13 cellular contexts compared by ENCODE assay signal in genomic region chr14:75825147-75825592, GRCh38.
DNase-seq lines count a peak whose midpoint lies in the region; ATAC-seq and TF ChIP-seq lines count a peak whose summit lies in the region.
"Had no signal": no experiment of that assay in that cellular context is flagged by ENCODE, and none has a peak within 500 bp of the region (broad histone marks: within the 10 kb centered on the region; RNA-seq: fewer than 3 reads in every experiment).

No MANE protein-coding gene starts in this region.

- H3K27me3 ChIP-seq in ascending aorta (no peaks in the 10 kb centered on the region), right atrium auricular region (no peaks in the 10 kb centered on the region), endodermal cell (ENCODE audit: control insufficient read depth, insufficient read depth, low read length, poor library complexity, severe bottlenecking) (no peaks in the 10 kb centered on the region)

- H3K4me3 ChIP-seq in ascending aorta (peak overlapping the region in 1 of 2 donors; percentile 28), right atrium auricular region (no peak overlapping the region), endodermal cell (ENCODE audit: low read length) (no peak overlapping the region)

- H3K27ac ChIP-seq in ascending aorta: peak overlapping the region; percentile 79 to 87
- peak overlapping the region; percentile 72 to 82 for H3K27ac ChIP-seq in right atrium auricular region
- no peak overlapping the region for H3K27ac ChIP-seq in endodermal cell (ENCODE audit: low read depth, low read length)

- no peaks in the 10 kb centered on the region for H3K9me3 ChIP-seq in ascending aorta
- no peaks in the 10 kb centered on the region for H3K9me3 ChIP-seq in right atrium auricular region
- H3K9me3 ChIP-seq in endodermal cell (ENCODE audit: control insufficient read depth, low read length): no peaks in the 10 kb centered on the region

- WGBS in endodermal cell (ENCODE audit: insufficient coverage in 1 of 2, insufficient read length in 1 of 2), 2 experiments: 78 to 92% methylated on average over 2 of the region's 3 CpGs

- H3K4me1 ChIP-seq in ascending aorta: peaks cover 8 to 33% of the 10 kb centered on the region in 2 donors
- peaks cover 0 to 21% of the 10 kb centered on the region in 2 donors for H3K4me1 ChIP-seq in right atrium auricular region
- no peaks in the 10 kb centered on the region for H3K4me1 ChIP-seq in endodermal cell (ENCODE audit: control insufficient read depth, insufficient read depth, low read length)

- H3K36me3 ChIP-seq in ascending aorta (peaks cover under 1 to 3% of the 10 kb centered on the region in 2 donors), right atrium auricular region (no peaks in the 10 kb centered on the region), endodermal cell (ENCODE audit: control insufficient read depth, insufficient read depth, low read length) (peaks cover 17% of the 10 kb centered on the region)

- no peak overlapping the region for H3K9ac ChIP-seq in endodermal cell (ENCODE audit: extremely low read depth, low read length, poor library complexity, severe bottlenecking)

- no peak overlapping the region for H3K4me3 Mint-ChIP-seq in endodermal cell
- H3K4me3 Mint-ChIP-seq: activated CD4-positive, alpha-beta T cell treated with anti-CD3 and anti-CD28 coated beads for 36 hours; dendritic cell treated with granulocyte-macrophage colony-stimulating factor and Interleukin-4, amounts not matched to agents 40 ng/mL and 50 ng/mL, for 4 days had no signal

- H3K9me3 Mint-ChIP-seq in endodermal cell: no peaks in the 10 kb centered on the region
- H3K9me3 Mint-ChIP-seq: dendritic cell treated with granulocyte-macrophage colony-stimulating factor and Interleukin-4, amounts not matched to agents 40 ng/mL and 50 ng/mL, for 4 days had no signal

- TF ChIP-seq CTCF in ascending aorta (IDR thresholded peaks at IDR 0.05) (no peak), right atrium auricular region (IDR thresholded peaks at IDR 0.05) (no peak), endodermal cell (conservative IDR thresholded peaks at IDR 0.05) (no peak)

- no peaks in the 10 kb centered on the region for H3K4me1 Mint-ChIP-seq in endodermal cell

- ATAC-seq in sciatic nerve: peak; percentile 86
- ATAC-seq: activated CD4-positive, alpha-beta T cell treated with anti-CD3 and anti-CD28 coated beads for 36 hours had no signal

- peaks cover 15% of the 10 kb centered on the region for H3K36me3 Mint-ChIP-seq in endodermal cell (ENCODE audit: low read depth)

- peak; percentile 51 for DNase-seq in EH (ENCODE audit: low read depth)
- DNase-seq in ascending aorta (ENCODE audit: low spot score in 2 of 2): no peak
- no peak for DNase-seq in right atrium auricular region (ENCODE audit: low spot score)
- no peak for DNase-seq in sciatic nerve (ENCODE audit: low spot score)
- DNase-seq in endodermal cell: no peak
- no peak for DNase-seq in AG08395 (ENCODE audit: low spot score)
- DNase-seq in OCI-M2 (lab: John Stamatoyannopoulos, UW; ENCODE audit: unreplicated experiment): no peak
- no peak for DNase-seq in stimulated activated CD4-positive, alpha-beta T cell treated with anti-CD3 and anti-CD28 coated beads, Interleukin-15, amount 100 ng/mL, for 24 hours
- DNase-seq: activated CD4-positive, alpha-beta T cell treated with anti-CD3 and anti-CD28 coated beads for 36 hours; hippocampal formation; NCI-H2081 treated with DMSO at 0.1 percent for 48 hours; SW 1271 had no signal

- no peaks in the 10 kb centered on the region for H3K27me3 Mint-ChIP-seq in endodermal cell (ENCODE audit: insufficient read depth)
- H3K27me3 Mint-ChIP-seq: activated CD4-positive, alpha-beta T cell treated with anti-CD3 and anti-CD28 coated beads for 36 hours; dendritic cell treated with granulocyte-macrophage colony-stimulating factor and Interleukin-4, amounts not matched to agents 40 ng/mL and 50 ng/mL, for 4 days had no signal

- intact Hi-C loops in ascending aorta (cut with DNase I) (loop anchor here (5.0 to 10.0 kb wide), 2 partner anchors 42 to 160 kb away; partner anchors contain the start of genes IFT43 and TGFB3), sciatic nerve (cut with DNase I) (no loop called here)

- H3K27ac Mint-ChIP-seq in endodermal cell: no peak overlapping the region
- H3K27ac Mint-ChIP-seq: activated CD4-positive, alpha-beta T cell treated with anti-CD3 and anti-CD28 coated beads for 36 hours; dendritic cell treated with granulocyte-macrophage colony-stimulating factor and Interleukin-4, amounts not matched to agents 40 ng/mL and 50 ng/mL, for 4 days had no signal
